ENCODE assay signal across 8 cellular contexts in genomic region chrX:120310861-120311631, GRCh38. TPM values are rescaled to one million over a fixed set of nuclear protein-coding genes. Genes with fewer than 3 reads are reported as not detected.
DNase-seq lines count a peak whose midpoint lies in the region; ATAC-seq and TF ChIP-seq lines count a peak whose summit lies in the region.

TMEM255A (minus strand) TSS chrX:120311461; CDS start chrX:120311309, 152 bp downstream.

- H3K4me3 ChIP-seq in BE2C (ENCODE audit: low read depth, low read length) (peak within 1 kb of the TSS; percentile 46), HEK293 (ENCODE audit: low read depth, low read length) (peak within 1 kb of the TSS; percentile 49), left ventricle myocardium inferior (peak within 1 kb of the TSS; percentile 63), retinal pigment epithelial cell (ENCODE audit: low read length) (peak within 1 kb of the TSS; percentile 51)

- ATAC-seq in GM18858 (IDR thresholded peaks at IDR 0.05; ENCODE audit: unreplicated experiment): no peak

- CTCF ChIA-PET in HEK293 (lab: Yijun Ruan, JAX): interaction anchor here (0.6 to 1.1 kb wide), 3 partner anchors 11 to 528 kb away, joined by 3 to 4 read pairs (median 3); no protein-coding TSS in a partner anchor
- CTCF ChIA-PET in activated CD4-positive, alpha-beta memory T cell treated with anti-CD3 and anti-CD28 coated beads, Interleukin-2, amount 10 ng/mL, durations not matched to agents 7 days and 5 days (lab: Charles Lee): no interaction called here

- intact Hi-C loops in left ventricle myocardium inferior (cut with micrococcal nuclease): no loop called here

- H3K36me3 Mint-ChIP-seq in activated CD4-positive, alpha-beta memory T cell treated with anti-CD3 and anti-CD28 coated beads, Interleukin-2, amount 10 ng/mL, durations not matched to agents 7 days and 5 days (ENCODE audit: low read depth): peaks cover 4% of the 10 kb centered on the region

- H3K27ac ChIP-seq in HEK293 (ENCODE audit: extremely low read depth, low read depth, low read length) (peak within 1 kb of the TSS; percentile 68; the same call in 1 of the 2 replicates), left ventricle myocardium inferior (replicated peaks) (no peak within 1 kb of the TSS)

- H3K36me3 ChIP-seq in BE2C (no peaks in the 10 kb centered on the region), HEK293 (ENCODE audit: control insufficient read depth in 2 of 2, insufficient read depth in 1 of 2, low read length in 2 of 2) (no peaks in the 10 kb centered on the region), left ventricle myocardium inferior (no peaks in the 10 kb centered on the region)

- no peak for TF ChIP-seq CTCF in BE2C (IDR thresholded peaks at IDR 0.05; ENCODE audit: low read depth, low read length)
- TF ChIP-seq CTCF in HEK293 (tag by site-specific recombination; IDR thresholded peaks at IDR 0.05): no peak
- TF ChIP-seq CTCF in left ventricle myocardium inferior (IDR thresholded peaks at IDR 0.05; ENCODE audit: borderline replicate concordance): no peak
- TF ChIP-seq CTCF in retinal pigment epithelial cell (conservative IDR thresholded peaks at IDR 0.05; ENCODE audit: low read depth, low read length): no peak

- peak; percentile 33 for DNase-seq in BE2C
- no peak for DNase-seq in activated CD4-positive, alpha-beta memory T cell treated with anti-CD3 and anti-CD28 coated beads, Interleukin-2, amount 10 ng/mL, durations not matched to agents 7 days and 5 days
- no peak for DNase-seq in left ventricle myocardium inferior
- DNase-seq in retinal pigment epithelial cell (ENCODE audit: low read depth): no peak
- DNase-seq in T-helper 9 cell: no peak
- no peak for DNase-seq in dedifferentiated amniotic fluid mesenchymal stem cell (ENCODE audit: extremely low spot score)

- H3K27me3 ChIP-seq in BE2C (peaks cover 16% of the 10 kb centered on the region), left ventricle myocardium inferior (ENCODE audit: low read depth) (peaks cover 73% of the 10 kb centered on the region)

- peaks cover 36% of the 10 kb centered on the region for H3K4me1 Mint-ChIP-seq in activated CD4-positive, alpha-beta memory T cell treated with anti-CD3 and anti-CD28 coated beads, Interleukin-2, amount 10 ng/mL, durations not matched to agents 7 days and 5 days

- POLR2A ChIA-PET in HEK293 (lab: Yijun Ruan, JAX): interaction anchor here (0.8 to 2.4 kb wide), 5 partner anchors 8 to 60 kb away, joined by 3 to 24 read pairs (median 3); partner anchors contain the start of gene ZBTB33
- POLR2A ChIA-PET in activated CD4-positive, alpha-beta memory T cell treated with anti-CD3 and anti-CD28 coated beads, Interleukin-2, amount 10 ng/mL, durations not matched to agents 7 days and 5 days (lab: Charles Lee): interaction anchor here (0.8 to 3.0 kb wide), 3 partner anchors 10 to 97 kb away, joined by 3 to 16 read pairs (median 4); partner anchors contain the start of gene ZBTB33

- H3K4me3 Mint-ChIP-seq in activated CD4-positive, alpha-beta memory T cell treated with anti-CD3 and anti-CD28 coated beads, Interleukin-2, amount 10 ng/mL, durations not matched to agents 7 days and 5 days: peak within 1 kb of the TSS; percentile 71

- no peaks in the 10 kb centered on the region for H3K9me3 Mint-ChIP-seq in activated CD4-positive, alpha-beta memory T cell treated with anti-CD3 and anti-CD28 coated beads, Interleukin-2, amount 10 ng/mL, durations not matched to agents 7 days and 5 days

- no peak within 1 kb of the TSS for H3K27ac Mint-ChIP-seq in activated CD4-positive, alpha-beta memory T cell treated with anti-CD3 and anti-CD28 coated beads, Interleukin-2, amount 10 ng/mL, durations not matched to agents 7 days and 5 days

- H3K4me1 ChIP-seq in BE2C (no peaks in the 10 kb centered on the region), HEK293 (ENCODE audit: control insufficient read depth, insufficient read depth, low read length) (peaks cover 5% of the 10 kb centered on the region), left ventricle myocardium inferior (peaks cover 25% of the 10 kb centered on the region)

- H3K9me3 ChIP-seq in BE2C (no peaks in the 10 kb centered on the region), HEK293 (ENCODE audit: control insufficient read depth, insufficient read depth, low read depth, low read length) (no peaks in the 10 kb centered on the region), left ventricle myocardium inferior (replicated peaks) (no peaks in the 10 kb centered on the region)

- peaks cover 59% of the 10 kb centered on the region for H3K27me3 Mint-ChIP-seq in activated CD4-positive, alpha-beta memory T cell treated with anti-CD3 and anti-CD28 coated beads, Interleukin-2, amount 10 ng/mL, durations not matched to agents 7 days and 5 days

TF ChIP-seq in HEK293, 187 proteins besides CTCF, POLR2A, EP300 and RAD21 (continues in another document):
- TF ChIP-seq ZNF747 (tag by site-specific recombination; IDR thresholded peaks at IDR 0.05): no peak
- TF ChIP-seq ZNF792 (tag by site-specific recombination; IDR thresholded peaks at IDR 0.05): no peak
- no peak for TF ChIP-seq ZNF785 (tag by site-specific recombination; IDR thresholded peaks at IDR 0.05)
- TF ChIP-seq ZNF555 (tag by site-specific recombination; conservative IDR thresholded peaks at IDR 0.05): no peak
- TF ChIP-seq ZNF561 (tag by site-specific recombination; IDR thresholded peaks at IDR 0.05; ENCODE audit: borderline replicate concordance): no peak
- TF ChIP-seq ZNF837 (tag by site-specific recombination; IDR thresholded peaks at IDR 0.05): no peak
- TF ChIP-seq BCL6B (tag by site-specific recombination; IDR thresholded peaks at IDR 0.05): no peak
- no peak for TF ChIP-seq ZNF350 (tag by site-specific recombination; IDR thresholded peaks at IDR 0.05)
- 0 out of 2 replicates have a peak, but pooled peaks have one; percentile 83 for TF ChIP-seq PATZ1 (tag by site-specific recombination; IDR thresholded peaks at IDR 0.05)
- TF ChIP-seq ZBTB1 (tag by site-specific recombination; IDR thresholded peaks at IDR 0.05): no peak
- TF ChIP-seq ZNF76 (tag by site-specific recombination; IDR thresholded peaks at IDR 0.05; ENCODE audit: borderline replicate concordance, low read depth): no peak; the same call in 1 of the 2 replicates
- TF ChIP-seq ZNF133 (tag by site-specific recombination; IDR thresholded peaks at IDR 0.05): no peak
- no peak for TF ChIP-seq KLF9 (tag by site-specific recombination; IDR thresholded peaks at IDR 0.05; ENCODE audit: low read depth)
- no peak for TF ChIP-seq ZNF174 (tag by site-specific recombination; IDR thresholded peaks at IDR 0.05)
- no peak for TF ChIP-seq ZNF843 (tag by site-specific recombination; IDR thresholded peaks at IDR 0.05)
- TF ChIP-seq ZNF664 (tag by site-specific recombination; IDR thresholded peaks at IDR 0.05): no peak
- TF ChIP-seq ZNF600 (tag by site-specific recombination; IDR thresholded peaks at IDR 0.05): no peak
- TF ChIP-seq ZNF530 (tag by site-specific recombination; IDR thresholded peaks at IDR 0.05; ENCODE audit: low read depth): no peak
- no peak for TF ChIP-seq ZNF248 (tag by site-specific recombination; IDR thresholded peaks at IDR 0.05)
- peak; percentile 53; the same call in 1 of the 2 replicates for TF ChIP-seq ZXDB (tag by site-specific recombination; IDR thresholded peaks at IDR 0.05)
- no peak for TF ChIP-seq ZNF426 (tag by site-specific recombination; IDR thresholded peaks at IDR 0.05)
- peak; percentile 43 for TF ChIP-seq SP2 (tag by site-specific recombination; IDR thresholded peaks at IDR 0.05)
- no peak for TF ChIP-seq ZNF521 (tag by site-specific recombination; IDR thresholded peaks at IDR 0.05)

RNA-seq across cellular contexts. Expression of gene TMEM255A, which starts in this region (rescaled TPM):
- polyA plus RNA-seq in BE2C (2012; ENCODE audit: insufficient read depth, insufficient read length, low read depth): not detected
- not detected for total RNA-seq in activated CD4-positive, alpha-beta memory T cell treated with anti-CD3 and anti-CD28 coated beads, Interleukin-2, amount 10 ng/mL, durations not matched to agents 7 days and 5 days
- total RNA-seq in left ventricle myocardium inferior: 0.38 TPM
